ENCODE assay signal across 14 cellular contexts in the genomic region with DNA sequence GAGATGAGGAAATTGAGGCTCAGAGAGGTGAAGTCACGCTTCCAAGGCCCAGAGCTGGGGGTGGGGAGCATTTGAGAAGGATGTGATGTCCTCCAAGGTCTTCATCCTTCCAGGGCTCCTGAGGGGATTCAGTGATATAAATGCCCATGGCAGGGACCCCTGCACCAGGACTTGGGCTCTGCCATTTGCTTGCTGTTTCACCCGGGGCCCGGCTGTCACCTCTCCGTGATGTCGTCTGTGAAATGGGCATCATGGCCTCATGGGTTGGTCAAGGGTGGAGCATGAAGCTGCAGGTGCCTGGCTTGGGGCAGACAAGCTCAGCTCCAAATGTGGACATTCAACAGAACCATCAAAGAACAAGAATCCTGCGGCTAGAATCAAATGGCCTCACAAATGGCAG.
A peak's percentile ranks its signal among the peaks of the same experiment; 100 is the strongest.
DNase-seq lines count a peak whose midpoint lies in the region; ATAC-seq and TF ChIP-seq lines count a peak whose summit lies in the region.
"Had no signal": no experiment of that assay in that cellular context is flagged by ENCODE, and none has a peak within 500 bp of the region (broad histone marks: within the 10 kb centered on the region; RNA-seq: fewer than 3 reads in every experiment).

No MANE protein-coding gene starts in this region.

- no peak overlapping the region for H3K27ac ChIP-seq in upper lobe of right lung
- H3K27ac ChIP-seq: BLaER1 treated with 17β-estradiol and CSF1 and Interleukin-3, amounts not matched to agents 10 nM and 100 nM had no signal

- H3K27me3 ChIP-seq in upper lobe of right lung, result no peaks in the 10 kb centered on the region
- H3K27me3 ChIP-seq: BLaER1 treated with 17β-estradiol and CSF1 and Interleukin-3, amounts not matched to agents 10 nM and 100 nM had no signal

- H3K36me3 ChIP-seq in mucosa of descending colon (ENCODE audit: low read depth) (no peaks in the 10 kb centered on the region), upper lobe of right lung (no peaks in the 10 kb centered on the region)
- H3K36me3 ChIP-seq: BLaER1 treated with 17β-estradiol and CSF1 and Interleukin-3, amounts not matched to agents 10 nM and 100 nM had no signal

- ATAC-seq in mucosa of descending colon (no peak), upper lobe of right lung (no peak), GM21367 (IDR thresholded peaks at IDR 0.05; ENCODE audit: unreplicated experiment) (no peak)

- intact Hi-C loops in mucosa of descending colon (cut with DNase I, micrococcal nuclease), result no loop called here
- intact Hi-C loops in upper lobe of right lung (cut with DNase I), result no loop called here

- H3K4me1 ChIP-seq in mucosa of descending colon (ENCODE audit: low read depth) (no peaks in the 10 kb centered on the region), upper lobe of right lung (no peaks in the 10 kb centered on the region)
- H3K4me1 ChIP-seq: BLaER1 treated with 17β-estradiol and CSF1 and Interleukin-3, amounts not matched to agents 10 nM and 100 nM had no signal

- no peak overlapping the region for H3K4me3 ChIP-seq in mucosa of descending colon
- H3K4me3 ChIP-seq in upper lobe of right lung, result no peak overlapping the region
- H3K4me3 ChIP-seq: BLaER1 treated with 17β-estradiol and CSF1 and Interleukin-3, amounts not matched to agents 10 nM and 100 nM had no signal

- peak; percentile 54 for DNase-seq in activated effector memory CD4-positive, alpha-beta T cell treated with anti-CD3 and anti-CD28 coated beads, Interleukin-2, amount 50 U/mL, for 16 hours
- no peak for DNase-seq in activated effector memory CD4-positive, alpha-beta T cell treated with Interleukin-2 at 50 U/mL for 16 hours
- peak; percentile 17 for DNase-seq in D341Med (ENCODE audit: low spot score)
- peak in 2 of 3 donors; percentile 8 to 21 for DNase-seq in mucosa of descending colon
- peak; percentile 26 for DNase-seq in upper lobe of right lung
- DNase-seq in NCI-H1930 (lab: John Stamatoyannopoulos, UW), result no peak
- DNase-seq: ACHN; Calu3; CD4-positive, alpha-beta T cell; DMS79; HCEC 1CT; HFFc6 had no signal

- TF ChIP-seq CTCF in mucosa of descending colon (IDR thresholded peaks at IDR 0.05) (no peak), upper lobe of right lung (IDR thresholded peaks at IDR 0.05) (no peak)

- H3K9me3 ChIP-seq in mucosa of descending colon (no peaks in the 10 kb centered on the region), upper lobe of right lung (no peaks in the 10 kb centered on the region)
- H3K9me3 ChIP-seq: BLaER1 treated with 17β-estradiol and CSF1 and Interleukin-3, amounts not matched to agents 10 nM and 100 nM had no signal

Comparison
In these comparisons a context has a peak if more than half of its experiments do, and no peak if none do; other contexts are left out.
1. DNase-seq: peak in activated effector memory CD4-positive, alpha-beta T cell treated with anti-CD3 and anti-CD28 coated beads, Interleukin-2, amount 50 U/mL, for 16 hours (single experiment), D341Med (single experiment), mucosa of descending colon (2 of 3) and upper lobe of right lung (single experiment); none in activated effector memory CD4-positive, alpha-beta T cell treated with Interleukin-2 at 50 U/mL for 16 hours (single experiment) and NCI-H1930 (0 of 2).